In the genomic region with DNA sequence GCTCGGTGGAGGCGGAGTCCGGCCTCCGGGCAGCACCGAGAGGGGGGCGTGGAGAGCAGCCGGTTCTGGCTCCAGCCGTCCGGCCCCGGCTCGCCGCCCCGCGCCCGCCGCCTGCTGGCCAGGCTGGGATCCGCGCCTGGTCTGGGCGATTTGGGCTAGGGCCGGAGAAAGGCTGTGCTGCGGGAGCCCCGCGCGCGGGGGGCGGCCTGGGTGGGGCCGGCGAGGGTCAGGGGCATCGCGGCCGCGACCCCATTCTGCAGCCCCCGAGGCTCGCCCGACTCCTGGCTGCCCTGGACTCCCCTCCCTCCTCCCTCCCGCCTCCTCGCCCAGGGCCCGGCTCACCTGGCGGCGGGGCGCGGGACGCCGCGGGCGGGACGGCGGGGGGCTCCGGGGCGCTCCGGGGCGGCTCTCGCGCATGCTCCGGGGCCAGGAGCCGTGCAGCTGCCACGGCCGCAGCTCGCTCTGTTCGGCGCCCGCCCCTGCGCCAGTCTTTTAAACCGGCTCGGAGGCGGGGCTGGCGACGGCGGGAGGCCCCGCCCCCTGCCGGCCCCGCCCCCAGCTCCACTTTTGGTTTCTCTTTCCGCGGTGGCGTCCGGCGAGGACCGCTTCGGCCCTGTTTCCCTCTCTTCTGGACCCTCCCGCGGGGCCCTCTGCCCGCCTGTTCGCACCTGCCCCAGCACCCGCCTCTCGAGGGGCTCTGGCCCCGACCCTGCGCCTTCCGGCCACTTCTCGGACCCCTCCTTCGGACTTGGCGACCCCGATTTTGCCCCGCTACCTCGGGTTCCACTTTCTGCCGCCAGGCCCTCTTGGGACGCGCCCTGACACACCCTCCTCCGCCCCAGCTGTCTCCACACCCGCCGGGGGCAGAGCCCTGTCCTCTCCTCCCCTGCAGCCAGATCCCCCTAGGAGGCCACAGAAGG, we compare ENCODE assay signal across 8 cellular contexts. TPM values are rescaled to one million over a fixed set of nuclear protein-coding genes. Genes with fewer than 3 reads are reported as not detected.
DNase-seq lines count a peak whose midpoint lies in the region; ATAC-seq and TF ChIP-seq lines count a peak whose summit lies in the region.

A gene with protein sequence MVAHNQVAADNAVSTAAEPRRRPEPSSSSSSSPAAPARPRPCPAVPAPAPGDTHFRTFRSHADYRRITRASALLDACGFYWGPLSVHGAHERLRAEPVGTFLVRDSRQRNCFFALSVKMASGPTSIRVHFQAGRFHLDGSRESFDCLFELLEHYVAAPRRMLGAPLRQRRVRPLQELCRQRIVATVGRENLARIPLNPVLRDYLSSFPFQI (minus strand): TSS at position 468 of the 920 bp plus-strand sequence. CDS start 726 bp downstream, outside the sequence.

- no peak for TF ChIP-seq EP300 in stomach (IDR thresholded peaks at IDR 0.05)

- no peaks in the 10 kb centered on the region for H3K79me2 ChIP-seq in neural progenitor cell (ENCODE audit: low read depth)

- DNase-seq in Daoy (ENCODE audit: low read depth) (peak; percentile 88), KG1 (lab: John Stamatoyannopoulos, UW) (peak; percentile 72), RWPE1 (ENCODE audit: low spot score) (peak; percentile 82), foreskin fibroblast (peak; percentile 83 to 94), neural progenitor cell (ENCODE audit: low spot score) (peak; percentile 96), stomach (peak; percentile 89)
- DNase-seq in activated effector memory CD4-positive, alpha-beta T cell treated with Interleukin-2 at 50 U/mL for 16 hours = peak; percentile 84

- H3K27me3 ChIP-seq in neural progenitor cell (peaks cover 28% of the 10 kb centered on the region), stomach (no peaks in the 10 kb centered on the region)

- intact Hi-C loops in stomach (cut with DNase I; ENCODE audit: low total_unique reads) = loop anchor here (5.0 to 10.0 kb wide), 2 partner anchors 131 to 284 kb away; no protein-coding TSS in a partner anchor

- no peak for TF ChIP-seq POLR2A in stomach (IDR thresholded peaks at IDR 0.05)

- no peak within 1 kb of the TSS for H3K9ac ChIP-seq in neural progenitor cell

- H3F3A ChIP-seq in neural progenitor cell (ENCODE audit: low read depth) = peaks cover 6% of the 10 kb centered on the region

- H3K4me2 ChIP-seq in neural progenitor cell = peak within 1 kb of the TSS; percentile 90

- peak; percentile 46 for ATAC-seq in GM21737 (IDR thresholded peaks at IDR 0.05; ENCODE audit: unreplicated experiment)

- 0 to 1% (median 0%) methylated on average over 29 to 99 of the region's 100 CpGs for WGBS in stomach, 5 donors

- H3K36me3 Mint-ChIP-seq in neural progenitor cell = no peaks in the 10 kb centered on the region

- TF ChIP-seq CTCF in RWPE1 (conservative IDR thresholded peaks at IDR 0.05; ENCODE audit: low read depth) = peak; percentile 91
- TF ChIP-seq CTCF in foreskin fibroblast (IDR thresholded peaks at IDR 0.05; ENCODE audit: low read depth, low read length) = peak; percentile 63
- TF ChIP-seq CTCF in neural progenitor cell (IDR thresholded peaks at IDR 0.05) = peak; percentile 82
- TF ChIP-seq CTCF in stomach (IDR thresholded peaks at IDR 0.05) = peak in 5 of 7 experiments; percentile 55 to 96 (median 93)

- peak within 1 kb of the TSS; percentile 89 for H2AFZ ChIP-seq in neural progenitor cell (replicated peaks)

- POLR2A ChIA-PET in RWPE1 (lab: Yijun Ruan, JAX; ENCODE audit: low non-redundant PET) = interaction anchor here (0.6 to 1.1 kb wide), 7 partner anchors 102 to 285 kb away, joined by 3 to 5 read pairs (median 4); no protein-coding TSS in a partner anchor

- no peaks in the 10 kb centered on the region for H3K9me3 ChIP-seq in neural progenitor cell (ENCODE audit: low read depth)
- H3K9me3 ChIP-seq in stomach = no peaks in the 10 kb centered on the region

- no peaks in the 10 kb centered on the region for H3K36me3 ChIP-seq in neural progenitor cell
- H3K36me3 ChIP-seq in stomach = peaks cover 0 to 24% (median 0%) of the 10 kb centered on the region in 4 donors

- peak within 1 kb of the TSS; percentile 93 for H3K4me3 Mint-ChIP-seq in neural progenitor cell

- peaks cover 15% of the 10 kb centered on the region for H4K20me1 ChIP-seq in neural progenitor cell (ENCODE audit: low read depth)

- CTCF ChIA-PET in RWPE1 (lab: Yijun Ruan, JAX) = interaction anchor here (0.6 to 2.3 kb wide), 32 partner anchors 9 to 454 kb away, joined by 3 to 9 read pairs (median 4); a partner anchor contains a TSS

- H3K27ac Mint-ChIP-seq in neural progenitor cell = no peak within 1 kb of the TSS

- no peaks in the 10 kb centered on the region for H3K9me3 Mint-ChIP-seq in neural progenitor cell

- peaks cover 17% of the 10 kb centered on the region for H3K27me3 Mint-ChIP-seq in neural progenitor cell (ENCODE audit: insufficient read depth, low read depth)

- H3K4me1 ChIP-seq in neural progenitor cell (peaks cover 9% of the 10 kb centered on the region), stomach (peaks cover 31 to 57% (median 46%) of the 10 kb centered on the region in 4 donors)

- H3K4me3 ChIP-seq in foreskin fibroblast (ENCODE audit: low read depth in 1 of 2, low read length in 2 of 2) (peak within 1 kb of the TSS; percentile 69 to 75), neural progenitor cell (peak within 1 kb of the TSS; percentile 53), stomach (peak within 1 kb of the TSS; percentile 61 to 89 (median 75))

- H3K27ac ChIP-seq in RWPE1 (peak within 1 kb of the TSS; percentile 87), neural progenitor cell (no peak within 1 kb of the TSS), stomach (peak within 1 kb of the TSS; percentile 92 to 99 (median 98))

- H3K4me1 Mint-ChIP-seq in neural progenitor cell = peaks cover 11% of the 10 kb centered on the region

RNA-seq across cellular contexts. Expression of the gene that starts here (rescaled TPM):
- 1.7 and 2.1 TPM in 2 replicates for total RNA-seq in Daoy (2014; rRNA removed; shearing (Covaris generic))
- total RNA-seq in neural progenitor cell (ENCODE audit: low replicate concordance) (1.6 and 7.3 TPM in 2 replicates), stomach (10 to 100 TPM in 3 of 5 donors, 1 to 10 TPM in 2; 4.2 to 45.5 (median 12.1) TPM)
- 10 to 100 TPM in 2 of 3 donors, 1 to 10 TPM in 1; 9.4 to 14.7 (median 11.0) TPM for polyA plus RNA-seq in stomach
